In genomic region chr1:171413557-171413956, GRCh38 we compare ENCODE assay signal across 1 cellular context.
A peak's percentile ranks its signal among the peaks of the same experiment; 100 is the strongest.
DNase-seq lines count a peak whose midpoint lies in the region; ATAC-seq, FAIRE-seq and TF ChIP-seq lines count a peak whose summit lies in the region.
"Not testable (repeated sequence)": the region's sequence is repeated elsewhere in the genome, so short reads cannot be mapped to it uniquely, and the experiment has no call there.

No MANE protein-coding gene starts in this region.

- not testable (repeated sequence) for H4K20me1 ChIP-seq in K562 (replicated peaks; ENCODE audit: control insufficient read depth, insufficient read depth, low read length)

- 0 out of 2 replicates have a peak overlapping the region, but pooled peaks have one; percentile 6 for H3K4me2 ChIP-seq in K562 (ENCODE audit: insufficient read depth, low read length)

- not testable (repeated sequence) for TF ChIP-seq POLR2A in K562 (conservative IDR thresholded peaks at IDR 0.05)

- not testable (repeated sequence) for ATAC-seq in K562

- POLR2A ChIA-PET in K562 (lab: Yijun Ruan, JAX), result not testable (repeated sequence)

- not testable (repeated sequence) for TF ChIP-seq RAD21 in K562 (CRISPR knock-in tag; conservative IDR thresholded peaks at IDR 0.05 in 1 of 2, IDR thresholded peaks at IDR 0.05 in 1 of 2)

- not testable (repeated sequence) for H3K9ac ChIP-seq in K562 (ENCODE audit: insufficient read depth in 1 of 2, low read depth in 2 of 2, low read length in 2 of 2)

- not testable (repeated sequence) for H3K4me1 ChIP-seq in K562 (replicated peaks in 1 of 2; ENCODE audit: control insufficient read depth in 2 of 2, insufficient read depth in 2 of 2, low read length in 2 of 2)

- not testable (repeated sequence) for H3K9me1 ChIP-seq in K562 (ENCODE audit: control insufficient read depth, insufficient read depth, low read length)

- in situ Hi-C loops in K562 (cut with MboI), result not testable (repeated sequence)

- H3K27ac ChIP-seq in K562 (ENCODE audit: extremely low read depth, low read depth, low read length), result not testable (repeated sequence)

- not testable (repeated sequence) for H3K79me2 ChIP-seq in K562 (ENCODE audit: control insufficient read depth, insufficient read depth, low read length)

- TF ChIP-seq CTCF in K562 (IDR thresholded peaks at IDR 0.05 in 2 of 3, conservative IDR thresholded peaks at IDR 0.05 in 1 of 3; ENCODE audit: insufficient read depth in 2 of 3, low read depth in 1 of 3, low read length in 3 of 3), result not testable (repeated sequence)

- not testable (repeated sequence) for FAIRE-seq in K562 (lab: Jason Lieb, UNC)

- not testable (repeated sequence) for BruUV-seq in K562 (replicated peaks; lab: Mats Ljungman, UMichigan)

- H2AFZ ChIP-seq in K562 (ENCODE audit: low read depth, low read length), result peak overlapping the region; percentile 80; the same call in 1 of the 2 replicates

- not testable (repeated sequence) for TF ChIP-seq EP300 in K562 (IDR thresholded peaks at IDR 0.05; ENCODE audit: low read length)

- H3K9me3 ChIP-seq in K562 (replicated peaks; ENCODE audit: control insufficient read depth, insufficient read depth, low read depth, low read length), result not testable (repeated sequence)

- not testable (repeated sequence) for H3K4me3 ChIP-seq in K562

- DNase-seq in K562 (ENCODE audit: extremely low read depth in 1 of 4, low spot score in 3 of 4), result not testable (repeated sequence)

- WGBS in K562 (ENCODE audit: insufficient coverage, low coverage, missing lambda C conversion rate), result 11% methylated on average over 6 of the region's 6 CpGs

- H3K27me3 ChIP-seq in K562 (ENCODE audit: control insufficient read depth in 2 of 2, insufficient read depth in 2 of 2, low read length in 2 of 2), result not testable (repeated sequence)

- H3K36me3 ChIP-seq in K562 (ENCODE audit: control insufficient read depth, insufficient read depth, low read length), result not testable (repeated sequence)

- CTCF ChIA-PET in K562 (lab: Yijun Ruan, JAX; ENCODE audit: low intra/inter-chr PET ratio), result not testable (repeated sequence)

- intact Hi-C loops in K562 (cut with micrococcal nuclease), result not testable (repeated sequence)

TF ChIP-seq in K562, 482 proteins besides CTCF, POLR2A, EP300 and RAD21:
- TF ChIP-seq KAT8 (IDR thresholded peaks at IDR 0.05; ENCODE audit: low read depth) (peak; percentile 58; the same call in 1 of the 2 replicates), YY1 (IDR thresholded peaks at IDR 0.05; ENCODE audit: borderline replicate concordance in 1 of 3, control insufficient read depth in 1 of 3, extremely low read depth in 1 of 3, insufficient read depth in 3 of 3, insufficient read length in 1 of 3, insufficient replicate concordance in 2 of 3, low read depth in 1 of 3, low read length in 2 of 3) (peak in 1 of 3 experiments; percentile 66)
